In genomic region chr9:106286249-106286648, GRCh38 we compare ENCODE assay signal across 10 cellular contexts.
DNase-seq lines count a peak whose midpoint lies in the region; ATAC-seq, FAIRE-seq and TF ChIP-seq lines count a peak whose summit lies in the region.
"Had no signal": no experiment of that assay in that cellular context is flagged by ENCODE, and none has a peak within 500 bp of the region (broad histone marks: within the 10 kb centered on the region; RNA-seq: fewer than 3 reads in every experiment).

No MANE protein-coding gene starts in this region.

- TF ChIP-seq CTCF in GM13977 (IDR thresholded peaks at IDR 0.05; ENCODE audit: extremely low read depth, insufficient read depth, missing control alignments) (peak; percentile 13), OCI-LY7 (conservative IDR thresholded peaks at IDR 0.05; ENCODE audit: low read length) (peak; percentile 39; the same call in 1 of the 2 replicates), hepatocyte (IDR thresholded peaks at IDR 0.05; ENCODE audit: poor library complexity) (peak; percentile 49)

- H3K9me3 ChIP-seq in OCI-LY7 (ENCODE audit: low read length) (no peaks in the 10 kb centered on the region), hepatocyte (ENCODE audit: low read depth) (no peaks in the 10 kb centered on the region)

- H4K20me1 ChIP-seq in OCI-LY7 (ENCODE audit: insufficient read depth, low read length) (no peaks in the 10 kb centered on the region), hepatocyte (ENCODE audit: insufficient read depth, poor library complexity, severe bottlenecking) (no peaks in the 10 kb centered on the region)

- no peaks in the 10 kb centered on the region for H3K27me3 ChIP-seq in hepatocyte

- H3K79me2 ChIP-seq in OCI-LY7 (ENCODE audit: insufficient read depth, low read depth, low read length) = no peaks in the 10 kb centered on the region
- no peaks in the 10 kb centered on the region for H3K79me2 ChIP-seq in hepatocyte

- TF ChIP-seq POLR2A in H54 (IDR thresholded peaks at IDR 0.05; ENCODE audit: low read depth, low read length) = no peak

- H3K4me3 ChIP-seq in OCI-LY7 (ENCODE audit: low read depth, low read length, poor library complexity, severe bottlenecking) (no peak overlapping the region), hepatocyte (no peak overlapping the region)

- H3K9me2 ChIP-seq in OCI-LY7 (ENCODE audit: insufficient read depth, low read length) (no peaks in the 10 kb centered on the region), hepatocyte (replicated peaks; ENCODE audit: insufficient read depth) (no peaks in the 10 kb centered on the region)

- POLR2A ChIA-PET in OCI-LY7 (lab: Charles Lee) = interaction anchor here (1.1 kb wide), 1 partner anchor 28 kb away, joined by 3 read pairs; no protein-coding TSS in a partner anchor

- DNase-seq in 8988T = peak; percentile 14
- DNase-seq in GM13977 (ENCODE audit: low spot score) = no peak
- no peak for DNase-seq in OCI-LY7 (ENCODE audit: low spot score)
- peak; percentile 51 for DNase-seq in hepatocyte (ENCODE audit: low spot score)
- DNase-seq in NCI-H1930 (lab: John Stamatoyannopoulos, UW) = no peak
- no peak for DNase-seq in H54 (ENCODE audit: insufficient read length, low spot score)
- DNase-seq in NCI-H2227 (lab: John Stamatoyannopoulos, UW; ENCODE audit: unreplicated experiment) = no peak
- DNase-seq in Right ventricle myocardium superior = no peak
- DNase-seq: DMS79; stimulated activated CD4-positive, alpha-beta T cell treated with anti-CD3 and anti-CD28 coated beads, Interleukin-1b, Interleukin-23, amount 100 ng/mL, for 48 hours had no signal

- CTCF ChIA-PET in OCI-LY7 (lab: Charles Lee; ENCODE audit: unreplicated experiment) = no interaction called here

- no peak for FAIRE-seq in H54 (lab: Jason Lieb, UNC)

- H2AFZ ChIP-seq in OCI-LY7 (ENCODE audit: low read length) (no peak overlapping the region), hepatocyte (peak overlapping the region; percentile 1)

- H3K36me3 ChIP-seq in OCI-LY7 (ENCODE audit: insufficient read depth, low read length) (no peaks in the 10 kb centered on the region), hepatocyte (replicated peaks; ENCODE audit: insufficient read depth, low read depth) (no peaks in the 10 kb centered on the region)

- in situ Hi-C loops in GM13977 (cut with MboI; ENCODE audit: low pct_unique_long_range_greater_than_20kb, low sequenced_read_pairs, unreplicated experiment) = no loop called here

- no peaks in the 10 kb centered on the region for H3K4me1 ChIP-seq in OCI-LY7 (ENCODE audit: insufficient read depth, low read length, poor library complexity, severe bottlenecking)
- peaks cover 4% of the 10 kb centered on the region for H3K4me1 ChIP-seq in hepatocyte (ENCODE audit: insufficient read depth)

- H3K4me2 ChIP-seq in OCI-LY7 (ENCODE audit: low read length) (no peak overlapping the region), hepatocyte (peak overlapping the region; percentile 59)

- no peak overlapping the region for H3K27ac ChIP-seq in OCI-LY7 (ENCODE audit: low read depth, low read length, poor library complexity, severe bottlenecking)
- peak overlapping the region; percentile 88 for H3K27ac ChIP-seq in hepatocyte

- intact Hi-C loops in OCI-LY7 (cut with micrococcal nuclease; ENCODE audit: unreplicated experiment) (no loop called here), Right ventricle myocardium superior (cut with DNase I) (no loop called here)

- no TSS peak for BruUV-seq in OCI-LY7 (replicated peaks; lab: Mats Ljungman, UMichigan)

- no peak for ATAC-seq in Right ventricle myocardium superior (ENCODE audit: poor library complexity)

Comparison
In these comparisons a context has a peak if more than half of its experiments do, and no peak if none do; other contexts are left out.
1. DNase-seq: peak in 8988T (single experiment) and hepatocyte (single experiment); none in GM13977 (single experiment), OCI-LY7 (single experiment), NCI-H1930 (0 of 2), H54 (single experiment), NCI-H2227 (single experiment) and Right ventricle myocardium superior (single experiment).
2. Peak in every context shown above with its lines, with median percentiles within 50 percentile points of each other: CTCF ChIP-seq.